Comparison of ENCODE assay signal across 8 cellular contexts in the genomic region with DNA sequence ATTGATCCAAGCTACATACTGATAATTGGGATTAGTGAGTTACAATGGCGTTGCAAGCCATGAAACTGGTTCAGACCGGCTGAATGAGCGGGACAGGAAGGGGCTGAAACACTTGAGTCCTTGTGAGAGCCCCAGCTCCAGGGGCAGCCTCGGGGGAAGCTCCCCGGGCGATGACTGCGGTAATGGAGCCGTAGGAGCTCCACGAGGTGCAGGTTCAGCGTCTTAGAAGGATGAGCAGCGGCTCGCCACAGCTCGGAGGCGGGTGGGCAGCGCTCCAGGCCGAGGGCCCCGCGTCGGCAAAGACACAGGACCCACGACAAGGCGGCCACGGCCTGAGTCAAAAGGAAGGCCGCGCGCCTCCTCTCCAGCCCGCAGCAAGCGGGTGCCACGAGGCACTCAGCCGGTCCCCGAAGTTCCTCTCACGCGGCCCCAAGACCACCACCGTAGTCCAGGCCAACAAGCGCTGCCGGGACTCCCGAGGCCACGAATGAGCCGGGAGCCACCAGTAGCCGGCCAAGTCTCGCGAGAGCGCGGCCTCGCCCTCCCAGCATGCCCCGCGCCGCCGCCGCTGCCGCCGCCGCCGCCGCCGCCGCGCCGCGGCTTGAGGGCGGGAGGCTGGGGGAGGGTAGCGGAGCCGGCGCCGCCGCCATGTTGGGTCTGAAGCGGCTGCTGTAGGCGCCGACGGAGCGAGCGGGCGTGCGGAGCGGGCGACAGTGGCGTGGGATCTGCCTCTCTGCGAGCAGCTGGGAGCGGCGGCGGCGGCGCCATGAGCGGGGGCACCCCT. TPM values are rescaled to one million over a fixed set of nuclear protein-coding genes. Genes with fewer than 3 reads are reported as not detected.
DNase-seq lines count a peak whose midpoint lies in the region; ATAC-seq, FAIRE-seq and TF ChIP-seq lines count a peak whose summit lies in the region.

A gene (plus strand): TSS at position 628 of the 784 bp plus-strand sequence. CDS start 139 bp downstream, at position 767.

- peak; percentile 76 for DNase-seq in GM12892 (ENCODE audit: insufficient read length)
- peak; percentile 79 for DNase-seq in NCI-H146 treated with DMSO at 0.1 percent for 48 hours (lab: John Stamatoyannopoulos, UW; ENCODE audit: unreplicated experiment)
- peak; percentile 81 to 95 (median 92) for DNase-seq in T-helper 2 cell
- peak; percentile 90 for DNase-seq in right atrium auricular region (ENCODE audit: low spot score)
- DNase-seq in pulmonary artery endothelial cell (ENCODE audit: low read depth, low spot score) = peak; percentile 69
- DNase-seq in urothelium cell line (ENCODE audit: low spot score) = peak; percentile 95

- no peaks in the 10 kb centered on the region for H3K9me3 ChIP-seq in right atrium auricular region

- H3K27ac ChIP-seq in angular gyrus (ENCODE audit: low read depth, low read length) = peak within 1 kb of the TSS; percentile 98
- peak within 1 kb of the TSS; percentile 99 to 100 for H3K27ac ChIP-seq in right atrium auricular region

- peak; percentile 96 for TF ChIP-seq POLR2A in GM12892 (IDR thresholded peaks at IDR 0.05; ENCODE audit: low read depth, low read length)

- H3K4me3 ChIP-seq in right atrium auricular region = peak within 1 kb of the TSS; percentile 94 to 99

- TF ChIP-seq CTCF in right atrium auricular region (IDR thresholded peaks at IDR 0.05) = no peak

- peaks cover 0 to 47% of the 10 kb centered on the region in 2 donors for H3K4me1 ChIP-seq in right atrium auricular region

- no peaks in the 10 kb centered on the region for H3K36me3 ChIP-seq in right atrium auricular region

- peak; percentile 85 for ATAC-seq in HG02798 (IDR thresholded peaks at IDR 0.05; ENCODE audit: poor library complexity, unreplicated experiment)

- FAIRE-seq in GM12892 (lab: Jason Lieb, UNC) (peak; percentile 70), urothelium cell line (lab: Jason Lieb, UNC) (no peak)

- H3K27me3 ChIP-seq in right atrium auricular region = no peaks in the 10 kb centered on the region

RNA-seq across cellular contexts. Expression of the gene that starts here (rescaled TPM):
- 85.6 TPM for polyA plus RNA-seq in GM12892 (2012; ENCODE audit: missing spikeins)
- total RNA-seq in right atrium auricular region (10 to 100 TPM; 60.3 to 80.2 TPM), pulmonary artery endothelial cell (144 and 147 TPM in 2 replicates)

Comparison
In these comparisons a context has a peak if more than half of its experiments do, and no peak if none do; other contexts are left out.
1. Peak in every context shown above with its lines: DNase-seq, ATAC-seq, H3K4me3 ChIP-seq and H3K27ac ChIP-seq.